8 cellular contexts compared by ENCODE assay signal in genomic region chr3:39153977-39154299, GRCh38. TPM values are rescaled to one million over a fixed set of nuclear protein-coding genes. Genes with fewer than 3 reads are reported as not detected.
DNase-seq lines count a peak whose midpoint lies in the region; ATAC-seq and TF ChIP-seq lines count a peak whose summit lies in the region.

No MANE protein-coding gene starts in this region.

- H4K20me1 ChIP-seq in DOHH2 (ENCODE audit: control insufficient read depth, insufficient read depth, low read depth, low read length), result no peaks in the 10 kb centered on the region

- H3F3A ChIP-seq in DOHH2 (ENCODE audit: control insufficient read depth, insufficient read depth), result peaks cover 18% of the 10 kb centered on the region

- H3K36me3 ChIP-seq in DOHH2 (ENCODE audit: control insufficient read depth, low read length), result peaks cover 8% of the 10 kb centered on the region; the same call in 1 of the 2 replicates
- H3K36me3 ChIP-seq in rectal smooth muscle tissue (ENCODE audit: control insufficient read depth, insufficient read depth, low read length), result no peaks in the 10 kb centered on the region

- no peak overlapping the region for H3K27ac ChIP-seq in DOHH2 (ENCODE audit: low read depth, low read length)
- peak overlapping the region; percentile 89 for H3K27ac ChIP-seq in rectal smooth muscle tissue (ENCODE audit: low read depth, low read length)

- peaks cover 43% of the 10 kb centered on the region for H3K4me1 Mint-ChIP-seq in T-helper 17 cell

- H3K27me3 Mint-ChIP-seq in T-helper 17 cell, result no peaks in the 10 kb centered on the region

- ATAC-seq in T-helper 17 cell, result no peak

- H3K79me2 ChIP-seq in DOHH2 (ENCODE audit: control insufficient read depth, low read length), result peaks cover 43% of the 10 kb centered on the region

- peaks cover 6% of the 10 kb centered on the region for H3K36me3 Mint-ChIP-seq in T-helper 17 cell (ENCODE audit: low read depth)

- no peaks in the 10 kb centered on the region for H3K9me2 ChIP-seq in DOHH2 (replicated peaks; ENCODE audit: control insufficient read depth, low read length)

- TF ChIP-seq CTCF in DOHH2 (IDR thresholded peaks at IDR 0.05; ENCODE audit: low read depth, low read length, poor library complexity, severe bottlenecking), result no peak
- no peak for TF ChIP-seq CTCF in fibroblast of pulmonary artery (IDR thresholded peaks at IDR 0.05; ENCODE audit: low read length, missing control alignments)

- H3K9ac ChIP-seq in rectal smooth muscle tissue (ENCODE audit: low read length), result no peak overlapping the region

- H3K9me3 ChIP-seq in DOHH2 (ENCODE audit: control insufficient read depth, insufficient read depth, low read length) (no peaks in the 10 kb centered on the region), T-helper 17 cell (ENCODE audit: control insufficient read depth, low read length, poor library complexity, severe bottlenecking) (peaks cover 6% of the 10 kb centered on the region)

- H3K4me1 ChIP-seq in DOHH2 (ENCODE audit: control insufficient read depth, low read length) (peaks cover 36% of the 10 kb centered on the region), rectal smooth muscle tissue (ENCODE audit: control insufficient read depth, insufficient read depth, low read length) (peaks cover 39% of the 10 kb centered on the region)

- H3K27me3 ChIP-seq in DOHH2 (ENCODE audit: control insufficient read depth, low read length), result peaks cover 4% of the 10 kb centered on the region; the same call in 1 of the 2 replicates
- H3K27me3 ChIP-seq in rectal smooth muscle tissue (ENCODE audit: control insufficient read depth, insufficient read depth, low read length), result no peaks in the 10 kb centered on the region

- peak overlapping the region; percentile 51 for H3K4me2 ChIP-seq in DOHH2 (ENCODE audit: low read length)

- peak overlapping the region; percentile 80 for H3K4me3 Mint-ChIP-seq in T-helper 17 cell

- no peak for DNase-seq in T-helper 17 cell
- no peak for DNase-seq in fibroblast of pulmonary artery (ENCODE audit: low read depth)
- DNase-seq in kidney glomerular epithelial cell (lab: John Stamatoyannopoulos, UW), result no peak
- no peak for DNase-seq in NK-92 treated with Interleukin-12 subunit alpha and Interleukin-12 subunit beta, amount 100 ng/mL, for 24 hours (lab: John Stamatoyannopoulos, UW)
- no peak for DNase-seq in HK-2 (ENCODE audit: unreplicated experiment)
- DNase-seq in HPDE6-E6E7 (ENCODE audit: extremely low spot score), result no peak

- peak overlapping the region; percentile 86 for H3K27ac Mint-ChIP-seq in T-helper 17 cell

- H3K4me3 ChIP-seq in DOHH2 (ENCODE audit: low read length), result peak overlapping the region; percentile 87
- peak overlapping the region; percentile 40 for H3K4me3 ChIP-seq in fibroblast of pulmonary artery (replicated peaks; ENCODE audit: low read depth, low read length)
- H3K4me3 ChIP-seq in rectal smooth muscle tissue (ENCODE audit: low read length), result peak overlapping the region; percentile 63

RNA-seq across cellular contexts. Expression of gene CSRNP1, which starts 0.5 kb away (rescaled TPM):
- 100 to 1,000 TPM; 356 to 408 TPM for total RNA-seq in T-helper 17 cell

RNA-seq across cellular contexts. Expression of gene XIRP1, which starts 38.5 kb away (rescaled TPM):
- total RNA-seq in T-helper 17 cell, result not detected

RNA-seq across cellular contexts. Expression of gene TTC21A, which starts 46.5 kb away (rescaled TPM):
- total RNA-seq in T-helper 17 cell, result 10 to 100 TPM in 1 of 2 donors, 1 to 10 TPM in 1; 3.5 to 12.3 TPM

RNA-seq across cellular contexts. Expression of gene GORASP1, which starts 46.5 kb away (rescaled TPM):
- total RNA-seq in T-helper 17 cell, result 10 to 100 TPM; 29.2 to 40.1 TPM
